ENCODE assay signal across 17 cellular contexts in the genomic region with DNA sequence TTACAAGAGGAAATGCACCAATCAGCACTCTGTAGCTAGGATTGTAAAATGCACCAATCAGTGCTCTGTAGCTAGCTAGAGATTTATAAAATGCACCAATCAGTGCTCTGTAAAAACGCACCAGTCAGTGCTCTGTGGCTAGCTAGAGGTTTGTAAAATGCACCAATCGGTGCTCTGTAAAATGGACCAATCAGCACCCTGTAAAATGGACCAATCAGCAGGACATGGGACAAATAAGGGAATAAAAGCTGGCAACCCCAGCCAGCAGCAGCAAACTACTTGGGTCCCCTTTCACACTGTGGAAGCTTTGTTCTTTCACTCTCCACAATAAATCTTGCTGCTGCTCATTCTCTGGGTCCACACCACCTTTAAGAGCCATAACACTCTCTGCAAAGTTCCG. TPM values are rescaled to one million over a fixed set of nuclear protein-coding genes. Genes with fewer than 3 reads are reported as not detected.
"Had no signal": no experiment of that assay in that cellular context is flagged by ENCODE, and none has a peak within 500 bp of the region (broad histone marks: within the 10 kb centered on the region; RNA-seq: fewer than 3 reads in every experiment).

No MANE protein-coding gene starts in this region.

RNA-seq across cellular contexts. Expression of a gene that starts 35.5 kb away (rescaled TPM):
- total RNA-seq: ascending aorta, fibroblast of villous mesenchyme had no signal

RNA-seq across cellular contexts. Expression of a gene that starts 36.7 kb away (rescaled TPM):
- total RNA-seq: activated B cell treated with CpG ODN at 0.5 μM for 24 hours; activated CD4-positive, alpha-beta memory T cell treated with anti-CD3 and anti-CD28 coated beads for 36 hours; activated T-cell treated with anti-CD3 and anti-CD28 coated beads, Interleukin-2, amount 50 U/mL, for 72 hours; ascending aorta; breast epithelium; cardiac muscle cell; colonic mucosa; dermis microvascular lymphatic vessel endothelial cell; endothelial cell of umbilical vein; esophagus squamous epithelium; fibroblast of lung; fibroblast of villous mesenchyme; gastroesophageal sphincter; glomerular endothelial cell; heart right ventricle; T-cell; T-helper 2 cell treated with Interferon-gamma antibody and Interleukin-4, amounts not matched to agents 100 ng/mL and 5 ng/mL, for 36 hours had no signal
